In the genomic region with DNA sequence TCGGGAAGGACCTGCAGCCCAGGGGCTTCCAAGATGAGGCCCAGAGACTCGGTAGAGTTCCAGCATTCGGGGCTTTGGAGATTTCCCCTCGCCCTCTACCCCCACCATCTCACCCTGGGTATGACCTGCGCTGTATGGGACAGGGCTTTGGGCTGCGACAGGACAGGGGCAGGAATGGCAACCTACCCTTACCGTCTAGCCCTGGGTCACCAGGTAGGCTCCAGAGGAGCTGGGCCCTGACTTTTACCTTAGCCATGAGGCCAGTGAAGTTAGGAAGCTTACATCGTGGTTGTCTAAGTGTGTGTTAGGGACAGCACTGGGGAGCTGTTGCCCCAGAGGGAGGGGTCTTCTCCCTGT, we compare ENCODE assay signal across 1 cellular context.
TF ChIP-seq lines count a peak whose summit lies in the region.

No MANE protein-coding gene starts in this region.

TF ChIP-seq in HCT116, 20 proteins besides CTCF, POLR2A, EP300 and RAD21:
- TF ChIP-seq SRF (IDR thresholded peaks at IDR 0.05; ENCODE audit: low read depth): no peak
- TF ChIP-seq, protein P1, sequence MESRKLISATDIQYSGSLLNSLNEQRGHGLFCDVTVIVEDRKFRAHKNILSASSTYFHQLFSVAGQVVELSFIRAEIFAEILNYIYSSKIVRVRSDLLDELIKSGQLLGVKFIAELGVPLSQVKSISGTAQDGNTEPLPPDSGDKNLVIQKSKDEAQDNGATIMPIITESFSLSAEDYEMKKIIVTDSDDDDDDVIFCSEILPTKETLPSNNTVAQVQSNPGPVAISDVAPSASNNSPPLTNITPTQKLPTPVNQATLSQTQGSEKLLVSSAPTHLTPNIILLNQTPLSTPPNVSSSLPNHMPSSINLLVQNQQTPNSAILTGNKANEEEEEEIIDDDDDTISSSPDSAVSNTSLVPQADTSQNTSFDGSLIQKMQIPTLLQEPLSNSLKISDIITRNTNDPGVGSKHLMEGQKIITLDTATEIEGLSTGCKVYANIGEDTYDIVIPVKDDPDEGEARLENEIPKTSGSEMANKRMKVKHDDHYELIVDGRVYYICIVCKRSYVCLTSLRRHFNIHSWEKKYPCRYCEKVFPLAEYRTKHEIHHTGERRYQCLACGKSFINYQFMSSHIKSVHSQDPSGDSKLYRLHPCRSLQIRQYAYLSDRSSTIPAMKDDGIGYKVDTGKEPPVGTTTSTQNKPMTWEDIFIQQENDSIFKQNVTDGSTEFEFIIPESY (IDR thresholded peaks at IDR 0.05; ENCODE audit: extremely low read depth, insufficient replicate concordance, low read length): no peak
- TF ChIP-seq ATF3 (IDR thresholded peaks at IDR 0.05): no peak
- TF ChIP-seq ZNF274 (IDR thresholded peaks at IDR 0.05; ENCODE audit: low read depth, low read length): no peak
- no peak for TF ChIP-seq SIN3A (IDR thresholded peaks at IDR 0.05; ENCODE audit: low read depth)
- TF ChIP-seq MAX (IDR thresholded peaks at IDR 0.05): no peak
- TF ChIP-seq TCF7L2 (IDR thresholded peaks at IDR 0.05; ENCODE audit: borderline replicate concordance, extremely low read depth, insufficient read depth, insufficient read length): no peak
- TF ChIP-seq EGR1 (IDR thresholded peaks at IDR 0.05; ENCODE audit: low read depth): no peak
- no peak for TF ChIP-seq ELF1 (IDR thresholded peaks at IDR 0.05; ENCODE audit: borderline replicate concordance, low read depth)
- TF ChIP-seq REST (IDR thresholded peaks at IDR 0.05; ENCODE audit: low read depth): no peak
